Comparison of ENCODE assay signal across 1 cellular context in the genomic region with DNA sequence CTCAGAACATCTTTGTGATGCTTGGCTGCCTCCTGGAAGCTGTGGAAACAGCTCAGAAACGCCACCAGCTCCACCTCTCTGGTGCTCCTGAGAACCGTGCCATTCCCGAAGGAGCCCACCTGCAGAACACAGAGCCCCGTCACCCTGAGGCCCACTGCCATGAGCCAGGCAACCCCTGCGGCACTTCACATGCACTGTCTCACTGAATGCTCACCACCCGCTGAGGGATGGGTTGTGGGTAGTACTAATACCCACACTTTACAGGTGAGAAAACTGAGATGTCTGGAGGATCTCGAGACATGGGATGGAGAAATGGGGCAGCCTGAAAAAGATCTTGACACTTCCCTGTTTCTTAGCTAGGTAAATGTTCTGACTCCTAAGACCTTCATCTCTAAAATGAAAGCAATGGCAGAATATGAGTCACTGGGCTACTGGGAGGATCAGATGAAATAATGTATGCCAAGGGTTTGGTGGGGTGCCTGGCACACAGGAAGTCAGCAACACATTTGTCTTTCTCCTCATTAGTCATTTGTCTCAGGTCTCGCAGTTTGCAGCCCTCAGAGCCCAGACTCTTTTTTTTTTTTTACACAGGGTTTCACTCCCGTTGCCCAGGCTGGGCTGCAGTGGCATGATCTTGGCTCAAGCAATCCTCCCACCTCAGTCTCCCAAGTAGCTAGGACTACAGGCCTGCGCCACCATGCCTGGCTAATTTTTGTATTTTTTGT.
TF ChIP-seq lines count a peak whose summit lies in the region.

No MANE protein-coding gene starts in this region.

TF ChIP-seq in IMR-90, 13 proteins besides CTCF, POLR2A, EP300 and RAD21:
- no peak for TF ChIP-seq CEBPB (IDR thresholded peaks at IDR 0.05; ENCODE audit: low read depth, low read length)
- TF ChIP-seq BHLHE40 (IDR thresholded peaks at IDR 0.05; ENCODE audit: low read depth, low read length) = no peak
- TF ChIP-seq USF2 (IDR thresholded peaks at IDR 0.05; ENCODE audit: low read depth, low read length) = no peak
- TF ChIP-seq MAZ (IDR thresholded peaks at IDR 0.05; ENCODE audit: borderline replicate concordance, low read depth, low read length) = no peak
- no peak for TF ChIP-seq CHD1 (IDR thresholded peaks at IDR 0.05; ENCODE audit: low read depth, low read length)
- TF ChIP-seq ELK1 (IDR thresholded peaks at IDR 0.05; ENCODE audit: borderline replicate concordance, low read depth, low read length) = no peak
- no peak for TF ChIP-seq SMC3 (IDR thresholded peaks at IDR 0.05; ENCODE audit: low read depth, low read length)
- no peak for TF ChIP-seq FOS (IDR thresholded peaks at IDR 0.05; ENCODE audit: low read depth, low read length)
